In the genomic region with DNA sequence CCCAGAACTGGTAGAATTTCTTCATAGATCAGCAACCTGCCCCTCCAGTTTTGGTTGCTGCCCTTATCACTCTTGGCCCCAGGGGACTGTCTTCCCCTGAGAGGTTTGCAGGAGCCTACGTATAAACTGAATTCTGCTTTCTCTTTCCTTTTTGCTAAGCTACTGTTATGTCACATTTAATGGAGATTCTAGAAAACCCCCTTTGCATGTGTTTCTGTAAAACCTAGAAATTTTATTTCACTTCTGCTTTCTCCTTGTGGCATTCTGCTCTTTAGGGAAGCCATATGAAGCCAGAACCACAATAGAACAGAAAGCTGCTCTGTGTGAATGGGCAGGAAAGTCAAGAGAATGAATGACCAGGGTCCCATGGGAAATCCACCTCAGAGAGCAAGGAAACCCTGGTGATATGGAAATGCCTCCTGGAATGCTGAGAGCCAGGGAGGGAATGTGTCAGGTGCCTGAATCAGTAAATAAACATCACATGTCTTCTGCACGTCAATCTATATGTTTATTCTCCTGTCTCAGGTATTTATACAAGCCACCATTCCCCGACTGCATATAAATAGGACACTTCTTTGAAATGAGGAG, we compare ENCODE assay signal across 8 cellular contexts. TPM values are rescaled to one million over a fixed set of nuclear protein-coding genes. Genes with fewer than 3 reads are reported as not detected.
A peak's percentile ranks its signal among the peaks of the same experiment; 100 is the strongest.
DNase-seq lines count a peak whose midpoint lies in the region; ATAC-seq and TF ChIP-seq lines count a peak whose summit lies in the region.

No MANE protein-coding gene starts in this region.

- H3K9me3 ChIP-seq in T-helper 17 cell (ENCODE audit: control insufficient read depth, low read length, poor library complexity, severe bottlenecking) (no peaks in the 10 kb centered on the region), upper lobe of right lung (no peaks in the 10 kb centered on the region)

- H3K27me3 ChIP-seq in upper lobe of right lung, result peaks cover 32% of the 10 kb centered on the region

- peak overlapping the region; percentile 34 for H3K27ac Mint-ChIP-seq in T-helper 17 cell

- ATAC-seq in GM19397 (IDR thresholded peaks at IDR 0.05; ENCODE audit: unreplicated experiment), result peak; percentile 95
- ATAC-seq in HG03280 (IDR thresholded peaks at IDR 0.05; ENCODE audit: unreplicated experiment), result peak; percentile 100
- ATAC-seq in T-helper 17 cell, result peak; percentile 92
- peak; percentile 73 for ATAC-seq in upper lobe of right lung

- no peak overlapping the region for H3K27ac ChIP-seq in upper lobe of right lung

- intact Hi-C loops in upper lobe of right lung (cut with DNase I), result no loop called here

- no peak overlapping the region for H3K4me3 ChIP-seq in upper lobe of right lung

- peaks cover 16% of the 10 kb centered on the region for H3K4me1 Mint-ChIP-seq in T-helper 17 cell

- no peaks in the 10 kb centered on the region for H3K36me3 ChIP-seq in upper lobe of right lung

- peaks cover 37% of the 10 kb centered on the region for H3K27me3 Mint-ChIP-seq in T-helper 17 cell

- H3K4me3 Mint-ChIP-seq in T-helper 17 cell, result peak overlapping the region; percentile 62

- no peaks in the 10 kb centered on the region for H3K4me1 ChIP-seq in upper lobe of right lung

- no peaks in the 10 kb centered on the region for H3K36me3 Mint-ChIP-seq in T-helper 17 cell (ENCODE audit: low read depth)

- no peak for TF ChIP-seq CTCF in upper lobe of right lung (IDR thresholded peaks at IDR 0.05)

- DNase-seq in DMS53 (lab: John Stamatoyannopoulos, UW), result peak; percentile 89
- no peak for DNase-seq in T-helper 17 cell
- DNase-seq in upper lobe of right lung, result no peak
- no peak for DNase-seq in DMS 273 (lab: John Stamatoyannopoulos, UW; ENCODE audit: unreplicated experiment)
- DNase-seq in cortex of kidney (lab: John Stamatoyannopoulos, UW), result no peak
- no peak for DNase-seq in AG08396 (ENCODE audit: low spot score)

RNA-seq across cellular contexts. Expression of a gene that starts 3.4 kb away (rescaled TPM):
- total RNA-seq in T-helper 17 cell (not detected), upper lobe of right lung (not detected)

RNA-seq across cellular contexts. Expression of a gene that starts 14.0 kb away (rescaled TPM):
- total RNA-seq in T-helper 17 cell (not detected), upper lobe of right lung (not detected)

RNA-seq across cellular contexts. Expression of a gene that starts 27.1 kb away (rescaled TPM):
- not detected for total RNA-seq in T-helper 17 cell
- not detected for total RNA-seq in upper lobe of right lung

RNA-seq across cellular contexts. Expression of a gene that starts 31.2 kb away (rescaled TPM):
- total RNA-seq in T-helper 17 cell, result not detected
- not detected for total RNA-seq in upper lobe of right lung

RNA-seq across cellular contexts. Expression of a gene that starts 46.6 kb away (rescaled TPM):
- 10 to 100 TPM; 13.7 to 16.2 TPM for total RNA-seq in T-helper 17 cell
- total RNA-seq in upper lobe of right lung, result 22.2 TPM
